ENCODE assay signal across 9 cellular contexts in genomic region chr3:50673937-50674336, GRCh38. TPM values are rescaled to one million over a fixed set of nuclear protein-coding genes. Genes with fewer than 3 reads are reported as not detected.
DNase-seq lines count a peak whose midpoint lies in the region; TF ChIP-seq lines count a peak whose summit lies in the region.
"Had no signal": no experiment of that assay in that cellular context is flagged by ENCODE, and none has a peak within 500 bp of the region (broad histone marks: within the 10 kb centered on the region; RNA-seq: fewer than 3 reads in every experiment).

No MANE protein-coding gene starts in this region.

- no peaks in the 10 kb centered on the region for H3K9me3 Mint-ChIP-seq in T-helper 1 cell treated with Interleukin-12 subunit alpha and Interleukin-12 subunit beta and Interleukin-4 antibody, amounts not matched to agents 30 μg/mL and 1 μg/mL, for 36 hours
- H3K9me3 Mint-ChIP-seq in chondrocyte (ENCODE audit: low read depth): no peaks in the 10 kb centered on the region
- no peaks in the 10 kb centered on the region for H3K9me3 Mint-ChIP-seq in osteocyte (ENCODE audit: unreplicated experiment)

- no peak for TF ChIP-seq CTCF in chondrocyte (IDR thresholded peaks at IDR 0.05)
- TF ChIP-seq CTCF in osteocyte (IDR thresholded peaks at IDR 0.05): no peak

- in situ Hi-C loops in KBM-7 (cut with MboI; ENCODE audit: low pct_unique_long_range_greater_than_20kb, low sequenced_read_pairs): loop anchor here (25.0 kb wide), 1 partner anchor 713 kb away; the partner anchor contains the start of genes MANF and RBM15B

- H3K4me3 Mint-ChIP-seq in T-helper 1 cell treated with Interleukin-12 subunit alpha and Interleukin-12 subunit beta and Interleukin-4 antibody, amounts not matched to agents 30 μg/mL and 1 μg/mL, for 36 hours: peak overlapping the region; percentile 79
- peak overlapping the region; percentile 36 for H3K4me3 Mint-ChIP-seq in chondrocyte (ENCODE audit: unreplicated experiment)
- peak overlapping the region; percentile 50 for H3K4me3 Mint-ChIP-seq in osteocyte (ENCODE audit: unreplicated experiment)

- H3K4me1 Mint-ChIP-seq in T-helper 1 cell treated with Interleukin-12 subunit alpha and Interleukin-12 subunit beta and Interleukin-4 antibody, amounts not matched to agents 30 μg/mL and 1 μg/mL, for 36 hours (ENCODE audit: low read depth): peaks cover 4% of the 10 kb centered on the region
- peaks cover 6% of the 10 kb centered on the region for H3K4me1 Mint-ChIP-seq in chondrocyte (ENCODE audit: low read depth)
- peaks cover 4% of the 10 kb centered on the region for H3K4me1 Mint-ChIP-seq in osteocyte (ENCODE audit: unreplicated experiment)

- H3K36me3 Mint-ChIP-seq in T-helper 1 cell treated with Interleukin-12 subunit alpha and Interleukin-12 subunit beta and Interleukin-4 antibody, amounts not matched to agents 30 μg/mL and 1 μg/mL, for 36 hours (ENCODE audit: low read depth): no peaks in the 10 kb centered on the region
- H3K36me3 Mint-ChIP-seq in chondrocyte (ENCODE audit: low read depth): peaks cover 2% of the 10 kb centered on the region
- H3K36me3 Mint-ChIP-seq in osteocyte (ENCODE audit: unreplicated experiment): no peaks in the 10 kb centered on the region

- peak overlapping the region; percentile 55 for H3K27ac Mint-ChIP-seq in T-helper 1 cell treated with Interleukin-12 subunit alpha and Interleukin-12 subunit beta and Interleukin-4 antibody, amounts not matched to agents 30 μg/mL and 1 μg/mL, for 36 hours
- H3K27ac Mint-ChIP-seq in chondrocyte (ENCODE audit: unreplicated experiment) (no peak overlapping the region), osteocyte (ENCODE audit: unreplicated experiment) (no peak overlapping the region)

- DNase-seq in T-helper 1 cell: no peak
- DNase-seq in KBM-7: peak; percentile 77
- no peak for DNase-seq in chondrocyte (ENCODE audit: low spot score)
- DNase-seq in osteocyte (ENCODE audit: extremely low spot score, unreplicated experiment): no peak
- no peak for DNase-seq in SHP77 (lab: John Stamatoyannopoulos, UW)
- DNase-seq in medulla oblongata (ENCODE audit: extremely low spot score): no peak
- DNase-seq in activated gamma-delta T cell (lab: John Stamatoyannopoulos, UW): no peak
- DNase-seq: NCI-H1105 treated with DMSO at 0.1 percent for 48 hours had no signal

- peaks cover 49% of the 10 kb centered on the region for H3K27me3 Mint-ChIP-seq in T-helper 1 cell treated with Interleukin-12 subunit alpha and Interleukin-12 subunit beta and Interleukin-4 antibody, amounts not matched to agents 30 μg/mL and 1 μg/mL, for 36 hours (ENCODE audit: low read depth)
- H3K27me3 Mint-ChIP-seq in chondrocyte (ENCODE audit: low read depth): peaks cover 62% of the 10 kb centered on the region
- H3K27me3 Mint-ChIP-seq in osteocyte (ENCODE audit: unreplicated experiment): peaks cover 72% of the 10 kb centered on the region

RNA-seq across cellular contexts. Expression of gene DOCK3, which starts 0.8 kb away (rescaled TPM):
- total RNA-seq in chondrocyte (0.15 to 0.25 TPM (median 0.17 TPM) in 3 replicates), osteocyte (0.24 and 0.34 TPM in 2 replicates)

RNA-seq across cellular contexts. Expression of gene MAPKAPK3, which starts 57.0 kb away (rescaled TPM):
- 13.6 to 21.2 TPM (median 20.9 TPM) in 3 replicates for total RNA-seq in chondrocyte
- 24.8 and 31.9 TPM in 2 replicates for total RNA-seq in osteocyte
